24 cellular contexts compared by ENCODE assay signal in genomic region chr3:197733042-197733441, GRCh38.
"Had no signal": no experiment of that assay in that cellular context is flagged by ENCODE, and none has a peak within 500 bp of the region (broad histone marks: within the 10 kb centered on the region; RNA-seq: fewer than 3 reads in every experiment).

No MANE protein-coding gene starts in this region.

- H3K4me3 Mint-ChIP-seq: activated CD8-positive, alpha-beta T cell treated with anti-CD3 and anti-CD28 coated beads for 36 hours; activated naive CD4-positive, alpha-beta T cell treated with anti-CD3 and anti-CD28 coated beads, Interleukin-2, amount 10 ng/mL, durations not matched to agents 7 days and 5 days; activated naive CD8-positive, alpha-beta T cell treated with anti-CD3 and anti-CD28 coated beads for 36 hours; activated T-cell treated with anti-CD3 and anti-CD28 coated beads, Interleukin-2, amount 50 U/mL, for 72 hours; T-helper 17 cell had no signal

- H3K36me3 ChIP-seq: brain microvascular endothelial cell, cardiac muscle cell, Peyer's patch, SJSA1 had no signal

- H3K27ac Mint-ChIP-seq: activated CD8-positive, alpha-beta T cell treated with anti-CD3 and anti-CD28 coated beads for 36 hours; activated naive CD4-positive, alpha-beta T cell treated with anti-CD3 and anti-CD28 coated beads, Interleukin-2, amount 10 ng/mL, durations not matched to agents 7 days and 5 days; activated naive CD8-positive, alpha-beta T cell treated with anti-CD3 and anti-CD28 coated beads for 36 hours; activated T-cell treated with anti-CD3 and anti-CD28 coated beads, Interleukin-2, amount 50 U/mL, for 72 hours; activated T-helper 2 cell treated with anti-CD3 and anti-CD28 coated beads, Interferon-gamma antibody, Interleukin-2, Interleukin-4, amounts not matched to agents 10 μg/mL and 5 μg/mL and 100 μg/mL, durations not matched to agents 14 hours and 24 hours and 36 hours had no signal

- H3K27ac ChIP-seq: brain microvascular endothelial cell, cardiac muscle cell, SJSA1, VCaP had no signal

- ATAC-seq: activated CD4-positive, CD25-positive, alpha-beta regulatory T cell treated with anti-CD3 and anti-CD28 coated beads, Interleukin-2, amount 50 U/mL, for 24 hours; activated CD8-positive, alpha-beta T cell treated with anti-CD3 and anti-CD28 coated beads for 36 hours; activated T-cell treated with anti-CD3 and anti-CD28 coated beads, Interleukin-2, amount 50 U/mL, for 72 hours; T-helper 17 cell had no signal

- H3K9me3 ChIP-seq: Peyer's patch, SJSA1 had no signal

- H3K27me3 Mint-ChIP-seq: activated CD8-positive, alpha-beta T cell treated with anti-CD3 and anti-CD28 coated beads for 36 hours; activated naive CD4-positive, alpha-beta T cell treated with anti-CD3 and anti-CD28 coated beads, Interleukin-2, amount 10 ng/mL, durations not matched to agents 7 days and 5 days; activated naive CD8-positive, alpha-beta T cell treated with anti-CD3 and anti-CD28 coated beads for 36 hours; T-helper 17 cell had no signal

- H3K4me3 ChIP-seq: cardiac muscle cell, Peyer's patch, SJSA1 had no signal

- H3K27me3 ChIP-seq: brain microvascular endothelial cell, cardiac muscle cell, Peyer's patch, SJSA1 had no signal

- DNase-seq: activated CD4-positive, alpha-beta T cell treated with anti-CD3 and anti-CD28 coated beads for 4 hours; activated CD8-positive, alpha-beta memory T cell treated with anti-CD3 and anti-CD28 coated beads, Interleukin-2, amount 50 U/mL, for 4 hours; activated CD8-positive, alpha-beta T cell treated with anti-CD3 and anti-CD28 coated beads for 36 hours; activated gamma-delta T cell treated with Interleukin-2 at 50 U/mL for 16 hours; activated naive CD4-positive, alpha-beta T cell treated with anti-CD3 and anti-CD28 coated beads, Interleukin-2, amount 10 ng/mL, durations not matched to agents 7 days and 5 days; activated naive CD8-positive, alpha-beta T cell treated with anti-CD3 and anti-CD28 coated beads for 36 hours; activated T-cell treated with anti-CD3 and anti-CD28 coated beads, Interleukin-2, amount 50 U/mL, for 72 hours; brain microvascular endothelial cell; Kasumi-1; NCI-H1105 treated with DMSO at 0.1 percent for 48 hours; NCI-H1436 treated with DMSO at 0.1 percent for 48 hours; NCI-H187; NCI-H2081; NCI-H510A treated with DMSO at 0.1 percent for 48 hours; NCI-H69; Peyer's patch; Right ventricle myocardium superior; T-helper 17 cell; T-helper 9 cell had no signal

- H3K9me3 Mint-ChIP-seq: activated CD8-positive, alpha-beta T cell treated with anti-CD3 and anti-CD28 coated beads for 36 hours; activated naive CD4-positive, alpha-beta T cell treated with anti-CD3 and anti-CD28 coated beads, Interleukin-2, amount 10 ng/mL, durations not matched to agents 7 days and 5 days; activated naive CD8-positive, alpha-beta T cell treated with anti-CD3 and anti-CD28 coated beads for 36 hours; activated T-cell treated with anti-CD3 and anti-CD28 coated beads, Interleukin-2, amount 50 U/mL, for 72 hours; activated T-helper 2 cell treated with anti-CD3 and anti-CD28 coated beads, Interferon-gamma antibody, Interleukin-2, Interleukin-4, amounts not matched to agents 10 μg/mL and 5 μg/mL and 100 μg/mL, durations not matched to agents 14 hours and 24 hours and 36 hours had no signal
